In the genomic region with DNA sequence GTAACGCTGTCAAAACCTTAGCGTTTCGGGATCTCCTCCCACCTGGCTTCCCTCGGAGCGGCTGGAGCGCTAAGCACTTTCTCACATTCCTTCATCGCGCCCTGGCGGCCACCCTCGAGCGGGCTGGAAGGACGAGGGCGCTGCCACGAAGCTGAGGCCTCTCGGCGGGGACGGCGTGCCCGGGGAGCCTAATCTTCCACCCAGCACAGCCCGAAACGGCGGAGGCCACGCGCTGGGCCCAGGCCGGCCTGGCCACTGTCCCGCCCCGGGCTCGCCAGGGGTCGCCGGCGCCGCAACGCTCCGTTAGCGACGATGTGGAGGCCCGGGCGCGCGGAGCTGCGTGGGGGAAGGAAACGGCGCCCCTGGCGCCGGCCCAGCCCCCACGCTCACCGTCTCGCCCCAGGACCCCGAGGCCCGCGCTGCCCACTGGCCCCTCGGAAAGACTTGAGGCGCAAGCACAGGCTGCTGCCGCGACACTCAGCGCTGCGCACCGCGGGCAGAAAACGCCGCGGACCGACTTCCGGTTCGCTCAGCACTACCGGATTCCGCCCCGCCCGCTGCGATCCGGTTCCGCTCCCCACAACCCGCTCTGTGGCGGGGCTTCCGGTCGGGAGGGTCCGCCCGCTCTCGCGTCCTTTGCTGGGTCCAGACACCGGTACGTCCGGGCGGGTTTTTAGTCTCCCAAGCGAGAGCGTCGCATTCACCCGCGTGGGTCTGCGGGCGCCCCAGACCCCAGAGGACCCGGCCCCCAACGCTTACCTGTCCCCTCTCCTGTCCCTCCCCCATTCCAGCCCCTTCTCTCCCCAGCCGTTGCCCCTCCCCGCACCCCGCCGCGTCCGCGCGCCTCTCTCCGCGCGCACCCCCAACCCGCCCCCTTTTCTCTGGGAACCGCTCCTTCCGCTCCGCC, we compare ENCODE assay signal across 1 cellular context.
A peak's percentile ranks its signal among the peaks of the same experiment; 100 is the strongest.
TF ChIP-seq lines count a peak whose summit lies in the region.

TSS of gene YBEY (plus strand) at position 582 of the 907 bp plus-strand sequence. CDS start 572 bp downstream, outside the sequence.

TF ChIP-seq in GM23338, 12 proteins besides CTCF, POLR2A, EP300 and RAD21 (continued from another document):
- TF ChIP-seq, protein P1, sequence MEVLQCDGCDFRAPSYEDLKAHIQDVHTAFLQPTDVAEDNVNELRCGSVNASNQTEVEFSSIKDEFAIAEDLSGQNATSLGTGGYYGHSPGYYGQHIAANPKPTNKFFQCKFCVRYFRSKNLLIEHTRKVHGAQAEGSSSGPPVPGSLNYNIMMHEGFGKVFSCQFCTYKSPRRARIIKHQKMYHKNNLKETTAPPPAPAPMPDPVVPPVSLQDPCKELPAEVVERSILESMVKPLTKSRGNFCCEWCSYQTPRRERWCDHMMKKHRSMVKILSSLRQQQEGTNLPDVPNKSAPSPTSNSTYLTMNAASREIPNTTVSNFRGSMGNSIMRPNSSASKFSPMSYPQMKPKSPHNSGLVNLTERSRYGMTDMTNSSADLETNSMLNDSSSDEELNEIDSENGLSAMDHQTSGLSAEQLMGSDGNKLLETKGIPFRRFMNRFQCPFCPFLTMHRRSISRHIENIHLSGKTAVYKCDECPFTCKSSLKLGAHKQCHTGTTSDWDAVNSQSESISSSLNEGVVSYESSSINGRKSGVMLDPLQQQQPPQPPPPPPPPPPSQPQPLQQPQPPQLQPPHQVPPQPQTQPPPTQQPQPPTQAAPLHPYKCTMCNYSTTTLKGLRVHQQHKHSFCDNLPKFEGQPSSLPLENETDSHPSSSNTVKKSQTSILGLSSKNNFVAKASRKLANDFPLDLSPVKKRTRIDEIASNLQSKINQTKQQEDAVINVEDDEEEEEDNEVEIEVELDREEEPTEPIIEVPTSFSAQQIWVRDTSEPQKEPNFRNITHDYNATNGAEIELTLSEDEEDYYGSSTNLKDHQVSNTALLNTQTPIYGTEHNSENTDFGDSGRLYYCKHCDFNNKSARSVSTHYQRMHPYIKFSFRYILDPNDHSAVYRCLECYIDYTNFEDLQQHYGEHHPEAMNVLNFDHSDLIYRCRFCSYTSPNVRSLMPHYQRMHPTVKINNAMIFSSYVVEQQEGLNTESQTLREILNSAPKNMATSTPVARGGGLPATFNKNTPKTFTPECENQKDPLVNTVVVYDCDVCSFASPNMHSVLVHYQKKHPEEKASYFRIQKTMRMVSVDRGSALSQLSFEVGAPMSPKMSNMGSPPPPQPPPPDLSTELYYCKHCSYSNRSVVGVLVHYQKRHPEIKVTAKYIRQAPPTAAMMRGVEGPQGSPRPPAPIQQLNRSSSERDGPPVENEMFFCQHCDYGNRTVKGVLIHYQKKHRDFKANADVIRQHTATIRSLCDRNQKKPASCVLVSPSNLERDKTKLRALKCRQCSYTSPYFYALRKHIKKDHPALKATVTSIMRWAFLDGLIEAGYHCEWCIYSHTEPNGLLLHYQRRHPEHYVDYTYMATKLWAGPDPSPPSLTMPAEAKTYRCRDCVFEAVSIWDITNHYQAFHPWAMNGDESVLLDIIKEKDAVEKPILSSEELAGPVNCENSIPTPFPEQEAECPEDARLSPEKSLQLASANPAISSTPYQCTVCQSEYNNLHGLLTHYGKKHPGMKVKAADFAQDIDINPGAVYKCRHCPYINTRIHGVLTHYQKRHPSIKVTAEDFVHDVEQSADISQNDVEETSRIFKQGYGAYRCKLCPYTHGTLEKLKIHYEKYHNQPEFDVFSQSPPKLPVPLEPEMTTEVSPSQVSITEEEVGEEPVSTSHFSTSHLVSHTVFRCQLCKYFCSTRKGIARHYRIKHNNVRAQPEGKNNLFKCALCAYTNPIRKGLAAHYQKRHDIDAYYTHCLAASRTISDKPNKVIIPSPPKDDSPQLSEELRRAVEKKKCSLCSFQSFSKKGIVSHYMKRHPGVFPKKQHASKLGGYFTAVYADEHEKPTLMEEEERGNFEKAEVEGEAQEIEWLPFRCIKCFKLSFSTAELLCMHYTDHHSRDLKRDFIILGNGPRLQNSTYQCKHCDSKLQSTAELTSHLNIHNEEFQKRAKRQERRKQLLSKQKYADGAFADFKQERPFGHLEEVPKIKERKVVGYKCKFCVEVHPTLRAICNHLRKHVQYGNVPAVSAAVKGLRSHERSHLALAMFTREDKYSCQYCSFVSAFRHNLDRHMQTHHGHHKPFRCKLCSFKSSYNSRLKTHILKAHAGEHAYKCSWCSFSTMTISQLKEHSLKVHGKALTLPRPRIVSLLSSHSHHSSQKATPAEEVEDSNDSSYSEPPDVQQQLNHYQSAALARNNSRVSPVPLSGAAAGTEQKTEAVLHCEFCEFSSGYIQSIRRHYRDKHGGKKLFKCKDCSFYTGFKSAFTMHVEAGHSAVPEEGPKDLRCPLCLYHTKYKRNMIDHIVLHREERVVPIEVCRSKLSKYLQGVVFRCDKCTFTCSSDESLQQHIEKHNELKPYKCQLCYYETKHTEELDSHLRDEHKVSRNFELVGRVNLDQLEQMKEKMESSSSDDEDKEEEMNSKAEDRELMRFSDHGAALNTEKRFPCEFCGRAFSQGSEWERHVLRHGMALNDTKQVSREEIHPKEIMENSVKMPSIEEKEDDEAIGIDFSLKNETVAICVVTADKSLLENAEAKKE (CRISPR knock-in tag; IDR thresholded peaks at IDR 0.05), result no peak
- TF ChIP-seq ETS1 (IDR thresholded peaks at IDR 0.05) (peak; percentile 73), CREB1 (CRISPR knock-in tag; IDR thresholded peaks at IDR 0.05; ENCODE audit: low read depth) (peak; percentile 54), ZNF331 (CRISPR knock-in tag; IDR thresholded peaks at IDR 0.05; ENCODE audit: low read depth) (no peak), JUNB (IDR thresholded peaks at IDR 0.05; ENCODE audit: unreplicated experiment) (no peak), EZH2 (IDR thresholded peaks at IDR 0.05; ENCODE audit: low read depth, unreplicated experiment) (no peak)
- TF ChIP-seq, protein P2, sequence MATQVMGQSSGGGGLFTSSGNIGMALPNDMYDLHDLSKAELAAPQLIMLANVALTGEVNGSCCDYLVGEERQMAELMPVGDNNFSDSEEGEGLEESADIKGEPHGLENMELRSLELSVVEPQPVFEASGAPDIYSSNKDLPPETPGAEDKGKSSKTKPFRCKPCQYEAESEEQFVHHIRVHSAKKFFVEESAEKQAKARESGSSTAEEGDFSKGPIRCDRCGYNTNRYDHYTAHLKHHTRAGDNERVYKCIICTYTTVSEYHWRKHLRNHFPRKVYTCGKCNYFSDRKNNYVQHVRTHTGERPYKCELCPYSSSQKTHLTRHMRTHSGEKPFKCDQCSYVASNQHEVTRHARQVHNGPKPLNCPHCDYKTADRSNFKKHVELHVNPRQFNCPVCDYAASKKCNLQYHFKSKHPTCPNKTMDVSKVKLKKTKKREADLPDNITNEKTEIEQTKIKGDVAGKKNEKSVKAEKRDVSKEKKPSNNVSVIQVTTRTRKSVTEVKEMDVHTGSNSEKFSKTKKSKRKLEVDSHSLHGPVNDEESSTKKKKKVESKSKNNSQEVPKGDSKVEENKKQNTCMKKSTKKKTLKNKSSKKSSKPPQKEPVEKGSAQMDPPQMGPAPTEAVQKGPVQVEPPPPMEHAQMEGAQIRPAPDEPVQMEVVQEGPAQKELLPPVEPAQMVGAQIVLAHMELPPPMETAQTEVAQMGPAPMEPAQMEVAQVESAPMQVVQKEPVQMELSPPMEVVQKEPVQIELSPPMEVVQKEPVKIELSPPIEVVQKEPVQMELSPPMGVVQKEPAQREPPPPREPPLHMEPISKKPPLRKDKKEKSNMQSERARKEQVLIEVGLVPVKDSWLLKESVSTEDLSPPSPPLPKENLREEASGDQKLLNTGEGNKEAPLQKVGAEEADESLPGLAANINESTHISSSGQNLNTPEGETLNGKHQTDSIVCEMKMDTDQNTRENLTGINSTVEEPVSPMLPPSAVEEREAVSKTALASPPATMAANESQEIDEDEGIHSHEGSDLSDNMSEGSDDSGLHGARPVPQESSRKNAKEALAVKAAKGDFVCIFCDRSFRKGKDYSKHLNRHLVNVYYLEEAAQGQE (IDR thresholded peaks at IDR 0.05; ENCODE audit: unreplicated experiment), result no peak
